8 cellular contexts compared by ENCODE assay signal in genomic region chr7:30740417-30741181, GRCh38. TPM values are rescaled to one million over a fixed set of nuclear protein-coding genes. Genes with fewer than 3 reads are reported as not detected.
A peak's percentile ranks its signal among the peaks of the same experiment; 100 is the strongest.
DNase-seq lines count a peak whose midpoint lies in the region; ATAC-seq and TF ChIP-seq lines count a peak whose summit lies in the region.

No MANE protein-coding gene starts in this region.

- H3K36me3 Mint-ChIP-seq in activated CD4-positive, alpha-beta memory T cell treated with anti-CD3 and anti-CD28 coated beads, Interleukin-2, amount 10 ng/mL, durations not matched to agents 7 days and 5 days (ENCODE audit: low read depth) = no peaks in the 10 kb centered on the region

- peak; percentile 99 for TF ChIP-seq CTCF in GM12865 (IDR thresholded peaks at IDR 0.05; ENCODE audit: insufficient read depth, low read depth, low read length, missing control alignments)

- POLR2A ChIA-PET in activated CD4-positive, alpha-beta memory T cell treated with anti-CD3 and anti-CD28 coated beads, Interleukin-2, amount 10 ng/mL, durations not matched to agents 7 days and 5 days (lab: Charles Lee) = interaction anchor here (0.6 to 4.3 kb wide), 3 partner anchors 13 to 383 kb away, joined by 3 to 35 read pairs (median 3); no protein-coding TSS in a partner anchor

- no peaks in the 10 kb centered on the region for H3K9me3 Mint-ChIP-seq in activated CD4-positive, alpha-beta memory T cell treated with anti-CD3 and anti-CD28 coated beads, Interleukin-2, amount 10 ng/mL, durations not matched to agents 7 days and 5 days

- DNase-seq in GM12865 (ENCODE audit: low read depth) (peak; percentile 67), NCI-H526 (lab: John Stamatoyannopoulos, UW) (peak; percentile 58 to 82), dermis microvascular lymphatic vessel endothelial cell (ENCODE audit: low read depth in 2 of 2) (peak; percentile 20 to 52), medulla oblongata (ENCODE audit: extremely low spot score) (peak; percentile 76)
- peak; percentile 81 for DNase-seq in activated CD4-positive, alpha-beta memory T cell treated with anti-CD3 and anti-CD28 coated beads, Interleukin-2, amount 10 ng/mL, durations not matched to agents 7 days and 5 days
- peak; percentile 14 to 30 for DNase-seq in stimulated activated CD8-positive, alpha-beta memory T cell treated with anti-CD3 and anti-CD28 coated beads, Interleukin-15, amount 100 ng/mL, for 4 hours (ENCODE audit: low read depth in 2 of 2)

- ATAC-seq in HG03095 (IDR thresholded peaks at IDR 0.05; ENCODE audit: unreplicated experiment) (peak; percentile 70), HG03108 (IDR thresholded peaks at IDR 0.05; ENCODE audit: unreplicated experiment) (no peak)

- H3K27ac Mint-ChIP-seq in activated CD4-positive, alpha-beta memory T cell treated with anti-CD3 and anti-CD28 coated beads, Interleukin-2, amount 10 ng/mL, durations not matched to agents 7 days and 5 days = no peak overlapping the region

- H3K4me3 Mint-ChIP-seq in activated CD4-positive, alpha-beta memory T cell treated with anti-CD3 and anti-CD28 coated beads, Interleukin-2, amount 10 ng/mL, durations not matched to agents 7 days and 5 days = no peak overlapping the region

- H3K4me3 ChIP-seq in GM12865 (ENCODE audit: low read depth, low read length) = no peak overlapping the region

- CTCF ChIA-PET in activated CD4-positive, alpha-beta memory T cell treated with anti-CD3 and anti-CD28 coated beads, Interleukin-2, amount 10 ng/mL, durations not matched to agents 7 days and 5 days (lab: Charles Lee) = interaction anchor here (0.6 to 7.2 kb wide), 26 partner anchors 8 to 681 kb away, joined by 3 to 95 read pairs (median 5); partner anchors contain the start of gene CRHR2

- peaks cover 33% of the 10 kb centered on the region for H3K4me1 Mint-ChIP-seq in activated CD4-positive, alpha-beta memory T cell treated with anti-CD3 and anti-CD28 coated beads, Interleukin-2, amount 10 ng/mL, durations not matched to agents 7 days and 5 days

- H3K27me3 Mint-ChIP-seq in activated CD4-positive, alpha-beta memory T cell treated with anti-CD3 and anti-CD28 coated beads, Interleukin-2, amount 10 ng/mL, durations not matched to agents 7 days and 5 days = no peaks in the 10 kb centered on the region

RNA-seq across cellular contexts. Expression of gene INMT, which starts 11.3 kb away (rescaled TPM):
- 1 to 10 TPM in 1 of 2 experiments, under 1 TPM in 1; 0.40 to 1.0 TPM for total RNA-seq in activated CD4-positive, alpha-beta memory T cell treated with anti-CD3 and anti-CD28 coated beads, Interleukin-2, amount 10 ng/mL, durations not matched to agents 7 days and 5 days
- total RNA-seq in dermis microvascular lymphatic vessel endothelial cell = under 0.01 TPM in 1 of 2 replicates, not detected in the other

RNA-seq across cellular contexts. Expression of gene MINDY4, which starts 30.6 kb away (rescaled TPM):
- 1 to 10 TPM; 1.5 TPM for total RNA-seq in activated CD4-positive, alpha-beta memory T cell treated with anti-CD3 and anti-CD28 coated beads, Interleukin-2, amount 10 ng/mL, durations not matched to agents 7 days and 5 days
- total RNA-seq in dermis microvascular lymphatic vessel endothelial cell = 1.3 and 1.5 TPM in 2 replicates

RNA-seq across cellular contexts. Expression of gene CRHR2, which starts 58.3 kb away (rescaled TPM):
- total RNA-seq in activated CD4-positive, alpha-beta memory T cell treated with anti-CD3 and anti-CD28 coated beads, Interleukin-2, amount 10 ng/mL, durations not matched to agents 7 days and 5 days = not detected
- not detected in 2 replicates for total RNA-seq in dermis microvascular lymphatic vessel endothelial cell

Comparison
In these comparisons a context has a peak if more than half of its experiments do, and no peak if none do; other contexts are left out.
1. DNase-seq: peak in every context shown above with its lines; median percentile 81 in activated CD4-positive, alpha-beta memory T cell treated with anti-CD3 and anti-CD28 coated beads, Interleukin-2, amount 10 ng/mL, durations not matched to agents 7 days and 5 days; 76 in medulla oblongata; 70 in NCI-H526; 67 in GM12865; 36 in dermis microvascular lymphatic vessel endothelial cell; 22 in stimulated activated CD8-positive, alpha-beta memory T cell treated with anti-CD3 and anti-CD28 coated beads, Interleukin-15, amount 100 ng/mL, for 4 hours.